In the genomic region with DNA sequence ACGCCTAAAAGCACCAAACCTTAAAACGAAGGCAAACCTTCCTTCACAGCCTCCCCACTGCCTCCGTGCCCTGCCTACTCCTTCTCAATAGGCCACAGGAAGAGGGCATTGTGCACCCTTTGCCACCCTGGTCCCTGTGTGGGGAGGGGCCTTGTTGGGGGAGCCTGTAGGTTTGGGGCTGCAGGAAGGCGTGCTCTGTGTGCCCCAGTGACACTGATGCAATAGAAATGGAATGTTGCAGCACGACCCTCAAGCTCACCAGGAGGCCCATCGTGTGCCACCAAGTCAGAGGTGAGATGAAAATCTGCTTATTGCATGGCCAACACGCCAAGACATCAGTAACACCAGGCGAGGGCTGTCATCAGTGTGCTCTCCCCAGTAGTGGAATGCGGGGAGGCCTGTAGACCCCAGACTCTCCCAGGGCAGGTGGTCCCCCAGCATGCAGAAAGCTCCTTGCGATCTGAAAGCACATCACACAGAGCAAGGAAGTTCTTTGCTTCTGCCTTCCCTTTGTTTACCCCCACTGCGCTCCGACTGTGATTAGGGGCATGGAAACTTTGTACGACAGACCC, we compare ENCODE assay signal across 21 cellular contexts.
DNase-seq lines count a peak whose midpoint lies in the region; ATAC-seq, FAIRE-seq and TF ChIP-seq lines count a peak whose summit lies in the region.
"Had no signal": no experiment of that assay in that cellular context is flagged by ENCODE, and none has a peak within 500 bp of the region (broad histone marks: within the 10 kb centered on the region; RNA-seq: fewer than 3 reads in every experiment).

No MANE protein-coding gene starts in this region.

- no peaks in the 10 kb centered on the region for H3K79me2 ChIP-seq in astrocyte (ENCODE audit: insufficient read depth, low read length)

- no peaks in the 10 kb centered on the region for H3K36me3 ChIP-seq in IMR-90 (ENCODE audit: control insufficient read depth, insufficient read depth, low read length)
- H3K36me3 ChIP-seq in astrocyte (ENCODE audit: insufficient read depth, low read length) = no peaks in the 10 kb centered on the region
- no peaks in the 10 kb centered on the region for H3K36me3 ChIP-seq in mesenchymal stem cell (ENCODE audit: control insufficient read depth in 1 of 2, insufficient read depth in 2 of 2, low read depth in 1 of 2, low read length in 2 of 2)
- H3K36me3 ChIP-seq in stomach = no peaks in the 10 kb centered on the region
- no peaks in the 10 kb centered on the region for H3K36me3 ChIP-seq in tibial nerve
- no peaks in the 10 kb centered on the region for H3K36me3 ChIP-seq in right lobe of liver
- H3K36me3 ChIP-seq: BLaER1 treated with 17β-estradiol and CSF1 and Interleukin-3, amounts not matched to agents 10 nM and 100 nM; pancreas had no signal

- no peaks in the 10 kb centered on the region for H3K27me3 ChIP-seq in IMR-90 (ENCODE audit: control insufficient read depth, insufficient read depth, low read length)
- H3K27me3 ChIP-seq in astrocyte (ENCODE audit: insufficient read depth, low read length) = no peaks in the 10 kb centered on the region
- H3K27me3 ChIP-seq in mesenchymal stem cell (ENCODE audit: control insufficient read depth in 1 of 2, insufficient read depth in 1 of 2, low read length in 2 of 2) = peaks cover 0 to 27% of the 10 kb centered on the region in 2 experiments
- H3K27me3 ChIP-seq in stomach = peaks cover 0 to 16% (median 0%) of the 10 kb centered on the region in 3 donors
- no peaks in the 10 kb centered on the region for H3K27me3 ChIP-seq in tibial nerve
- H3K27me3 ChIP-seq in right lobe of liver = peaks cover 0 to 5% of the 10 kb centered on the region in 2 donors
- H3K27me3 ChIP-seq: BLaER1 treated with 17β-estradiol and CSF1 and Interleukin-3, amounts not matched to agents 10 nM and 100 nM; pancreas had no signal

- H3K4me1 ChIP-seq in IMR-90 (ENCODE audit: control insufficient read depth, insufficient read depth, low read length) (peaks cover 14% of the 10 kb centered on the region), astrocyte (ENCODE audit: insufficient read depth, low read length) (peaks cover 33% of the 10 kb centered on the region), mesenchymal stem cell (ENCODE audit: control insufficient read depth, insufficient read depth, low read depth, low read length) (peaks cover 3% of the 10 kb centered on the region), stomach (peaks cover 0 to 11% (median 0%) of the 10 kb centered on the region in 4 donors), tibial nerve (peaks cover 0 to 23% (median 2%) of the 10 kb centered on the region in 4 donors), right lobe of liver (no peaks in the 10 kb centered on the region)
- H3K4me1 ChIP-seq: pancreas had no signal

- H3K4ac ChIP-seq in IMR-90 (ENCODE audit: low read depth, low read length) (peak overlapping the region; percentile 95), mesenchymal stem cell (ENCODE audit: low read depth in 1 of 2, low read length in 2 of 2) (peak overlapping the region in 1 of 2 experiments; percentile 53)

- H3K4me1 Mint-ChIP-seq in astrocyte (ENCODE audit: low read depth, unreplicated experiment) = peaks cover 9% of the 10 kb centered on the region
- H3K4me1 Mint-ChIP-seq: activated CD4-positive, alpha-beta memory T cell treated with anti-CD3 and anti-CD28 coated beads, Interleukin-2, amount 10 ng/mL, durations not matched to agents 7 days and 5 days; activated naive CD8-positive, alpha-beta T cell treated with anti-CD3 and anti-CD28 coated beads for 36 hours had no signal

- TF ChIP-seq EP300 in stomach (IDR thresholded peaks at IDR 0.05) (no peak), tibial nerve (IDR thresholded peaks at IDR 0.05) (no peak)

- no peak for TF ChIP-seq RAD21 in IMR-90 (IDR thresholded peaks at IDR 0.05; ENCODE audit: low read length)

- H3K9me3 ChIP-seq in IMR-90 (ENCODE audit: control insufficient read depth, insufficient read depth, low read length) (no peaks in the 10 kb centered on the region), astrocyte (ENCODE audit: insufficient read depth, low read depth, low read length) (no peaks in the 10 kb centered on the region), mesenchymal stem cell (ENCODE audit: control insufficient read depth, low read length) (no peaks in the 10 kb centered on the region), stomach (no peaks in the 10 kb centered on the region), tibial nerve (no peaks in the 10 kb centered on the region), right lobe of liver (no peaks in the 10 kb centered on the region)
- H3K9me3 ChIP-seq: BLaER1 treated with 17β-estradiol and CSF1 and Interleukin-3, amounts not matched to agents 10 nM and 100 nM; pancreas had no signal

- DNase-seq in IMR-90 (no peak), astrocyte (ENCODE audit: low read depth) (no peak), mesenchymal stem cell (no peak), stomach (no peak), tibial nerve (ENCODE audit: low spot score in 2 of 2) (no peak), right lobe of liver (no peak)
- DNase-seq: activated CD4-positive, alpha-beta memory T cell treated with anti-CD3 and anti-CD28 coated beads, Interleukin-2, amount 10 ng/mL, durations not matched to agents 7 days and 5 days; activated CD4-positive, CD25-positive, alpha-beta regulatory T cell treated with anti-CD3 and anti-CD28 coated beads, Interleukin-2, amount 50 U/mL, for 72 hours; activated naive CD8-positive, alpha-beta T cell treated with anti-CD3 and anti-CD28 coated beads for 36 hours; effector CD4-positive, alpha-beta T cell; left ventricle myocardium superior; NCI-H1105; NCI-H2081; pancreas; SHP77 had no signal

- H3K9ac ChIP-seq in IMR-90 (ENCODE audit: low read depth, low read length) = no peak overlapping the region
- peak overlapping the region; percentile 87 for H3K9ac ChIP-seq in astrocyte (ENCODE audit: low read length)
- H3K9ac ChIP-seq in mesenchymal stem cell (ENCODE audit: low read length) = peak overlapping the region; percentile 89
- H3K9ac ChIP-seq: BLaER1 treated with 17β-estradiol and CSF1 and Interleukin-3, amounts not matched to agents 10 nM and 100 nM had no signal

- peaks cover 3% of the 10 kb centered on the region for H3K9me3 Mint-ChIP-seq in astrocyte (ENCODE audit: unreplicated experiment)
- H3K9me3 Mint-ChIP-seq: activated CD4-positive, alpha-beta memory T cell treated with anti-CD3 and anti-CD28 coated beads, Interleukin-2, amount 10 ng/mL, durations not matched to agents 7 days and 5 days; activated naive CD8-positive, alpha-beta T cell treated with anti-CD3 and anti-CD28 coated beads for 36 hours had no signal

- no TSS peak for BruUV-seq in IMR-90 (replicated peaks; lab: Mats Ljungman, UMichigan)

- WGBS in IMR-90 (ENCODE audit: extremely low coverage in 2 of 2, insufficient read length in 1 of 2), 2 experiments = 100% methylated on average over 2 of the region's 13 CpGs; no CpG with 5 or more reads in 1 of the 2 experiments
- 83% methylated on average over 12 of the region's 13 CpGs for WGBS in mesenchymal stem cell
- WGBS in stomach, 5 donors = 71 to 79% (median 75%) methylated on average over 12 to 13 of the region's 13 CpGs
- 74 to 75% methylated on average over 13 of the region's 13 CpGs for whole genome bisulfite sequencing in tibial nerve, 2 donors
- WGBS in right lobe of liver (ENCODE audit: insufficient coverage, low coverage, low lambda C conversion rate, missing lambda C conversion rate) = 57% methylated on average over 7 of the region's 13 CpGs

- H2BK12ac ChIP-seq in mesenchymal stem cell (ENCODE audit: low read length in 2 of 2) = peak overlapping the region; percentile 1 to 86

- H3K56ac ChIP-seq in IMR-90 (ENCODE audit: extremely low read depth, insufficient read depth, low read length) = 0 out of 2 replicates have a peak overlapping the region, but pooled peaks have one; percentile 38

- H3K18ac ChIP-seq in IMR-90 (ENCODE audit: low read depth, low read length) = peak overlapping the region; percentile 42; the same call in 1 of the 2 replicates
- peak overlapping the region in 1 of 2 experiments; percentile 48 for H3K18ac ChIP-seq in mesenchymal stem cell (ENCODE audit: low read depth in 1 of 2, low read length in 2 of 2)

- H3K27me3 Mint-ChIP-seq in astrocyte (ENCODE audit: low read depth, unreplicated experiment) = peaks cover 19% of the 10 kb centered on the region
- H3K27me3 Mint-ChIP-seq: activated CD4-positive, alpha-beta memory T cell treated with anti-CD3 and anti-CD28 coated beads, Interleukin-2, amount 10 ng/mL, durations not matched to agents 7 days and 5 days; activated naive CD8-positive, alpha-beta T cell treated with anti-CD3 and anti-CD28 coated beads for 36 hours had no signal

- H3K4me3 ChIP-seq in IMR-90 (ENCODE audit: insufficient read depth, low read depth, low read length) (no peak overlapping the region), astrocyte (ENCODE audit: insufficient read depth, low read depth, low read length) (peak overlapping the region; percentile 41), mesenchymal stem cell (ENCODE audit: insufficient read depth in 1 of 2, low read depth in 1 of 2, low read length in 2 of 2) (peak overlapping the region in 1 of 2 experiments; percentile 28), stomach (no peak overlapping the region), tibial nerve (no peak overlapping the region), right lobe of liver (no peak overlapping the region)
- H3K4me3 ChIP-seq: BLaER1 treated with 17β-estradiol and CSF1 and Interleukin-3, amounts not matched to agents 10 nM and 100 nM; GM12878; pancreas had no signal

- H3K14ac ChIP-seq in IMR-90 (replicated peaks; ENCODE audit: low read depth, low read length) (peak overlapping the region; percentile 92), mesenchymal stem cell (ENCODE audit: low read length in 2 of 2) (peak overlapping the region in 1 of 2 experiments; percentile 97)

- H3K27ac ChIP-seq in IMR-90 (ENCODE audit: insufficient read depth, low read length) (peak overlapping the region; percentile 10), astrocyte (ENCODE audit: low read depth, low read length) (peak overlapping the region; percentile 96), mesenchymal stem cell (ENCODE audit: low read length, poor library complexity, severe bottlenecking) (no peak overlapping the region), stomach (peak overlapping the region in 4 of 5 donors; percentile 64 to 73 (median 70)), tibial nerve (peak overlapping the region in 2 of 4 donors; percentile 49 to 66), right lobe of liver (no peak overlapping the region)
- H3K27ac ChIP-seq: BLaER1 treated with 17β-estradiol and CSF1 and Interleukin-3, amounts not matched to agents 10 nM and 100 nM had no signal

- H4K5ac ChIP-seq in IMR-90 (ENCODE audit: low read depth, low read length) = peak overlapping the region; percentile 12; the same call in 1 of the 2 replicates

- H3K9me1 ChIP-seq in IMR-90 (ENCODE audit: insufficient read depth, low read length) = peaks cover 32% of the 10 kb centered on the region

- CTCF ChIA-PET in IMR-90 (lab: Yijun Ruan, JAX) = interaction anchor here (1.7 kb wide), 1 partner anchor 17 kb away, joined by 6 read pairs; no protein-coding TSS in a partner anchor

- TF ChIP-seq CTCF in IMR-90 (conservative IDR thresholded peaks at IDR 0.05; ENCODE audit: low read depth, low read length) = no peak
- no peak for TF ChIP-seq CTCF in astrocyte (IDR thresholded peaks at IDR 0.05; ENCODE audit: insufficient read depth, low read depth, low read length)
- TF ChIP-seq CTCF in stomach (IDR thresholded peaks at IDR 0.05) = no peak
- TF ChIP-seq CTCF in tibial nerve (IDR thresholded peaks at IDR 0.05) = no peak
- no peak for TF ChIP-seq CTCF in right lobe of liver (IDR thresholded peaks at IDR 0.05)

- peak overlapping the region; percentile 87 for H2AFZ ChIP-seq in IMR-90 (replicated peaks; ENCODE audit: low read length, poor library complexity)
- peak overlapping the region; percentile 61 for H2AFZ ChIP-seq in astrocyte (ENCODE audit: low read depth, low read length)
- H2AFZ ChIP-seq in mesenchymal stem cell (ENCODE audit: low read depth, low read length) = peak overlapping the region; percentile 11

- no peak for FAIRE-seq in astrocyte (lab: Jason Lieb, UNC)
- FAIRE-seq: frontal cortex, GM12878, islet of Langerhans, pancreas had no signal

- H4K8ac ChIP-seq in IMR-90 (ENCODE audit: low read depth in 2 of 2, low read length in 2 of 2) = peak overlapping the region; percentile 15 to 43; a peak in 3 of 4 replicates
- no peak overlapping the region for H4K8ac ChIP-seq in mesenchymal stem cell (ENCODE audit: low read length)

- TF ChIP-seq POLR2A in IMR-90 (IDR thresholded peaks at IDR 0.05; ENCODE audit: low read depth, low read length) (no peak), stomach (IDR thresholded peaks at IDR 0.05) (no peak), tibial nerve (IDR thresholded peaks at IDR 0.05) (no peak), right lobe of liver (IDR thresholded peaks at IDR 0.05) (no peak)

- no peak overlapping the region for H3K27ac Mint-ChIP-seq in astrocyte (ENCODE audit: unreplicated experiment)
- H3K27ac Mint-ChIP-seq: activated CD4-positive, alpha-beta memory T cell treated with anti-CD3 and anti-CD28 coated beads, Interleukin-2, amount 10 ng/mL, durations not matched to agents 7 days and 5 days; activated naive CD8-positive, alpha-beta T cell treated with anti-CD3 and anti-CD28 coated beads for 36 hours had no signal

- H2BK120ac ChIP-seq in IMR-90 (ENCODE audit: low read depth, low read length) = peak overlapping the region; percentile 97
- no peak overlapping the region for H2BK120ac ChIP-seq in mesenchymal stem cell (ENCODE audit: low read depth, low read length)

- H3K23ac ChIP-seq in IMR-90 (ENCODE audit: low read depth, low read length) (peak overlapping the region; percentile 94), mesenchymal stem cell (ENCODE audit: low read length in 2 of 2) (no peak overlapping the region)

- H2BK5ac ChIP-seq in IMR-90 (ENCODE audit: low read depth, low read length, poor library complexity, severe bottlenecking) = peak overlapping the region; percentile 40
- no peak overlapping the region for H2BK5ac ChIP-seq in mesenchymal stem cell (ENCODE audit: low read depth, low read length, poor library complexity, severe bottlenecking)

- no peak overlapping the region for H3K4me3 Mint-ChIP-seq in astrocyte (ENCODE audit: unreplicated experiment)
- H3K4me3 Mint-ChIP-seq: activated CD4-positive, alpha-beta memory T cell treated with anti-CD3 and anti-CD28 coated beads, Interleukin-2, amount 10 ng/mL, durations not matched to agents 7 days and 5 days; activated naive CD8-positive, alpha-beta T cell treated with anti-CD3 and anti-CD28 coated beads for 36 hours had no signal

- intact Hi-C loops in IMR-90 (cut with micrococcal nuclease) = no loop called here
- intact Hi-C loops in stomach (cut with DNase I; ENCODE audit: low total_unique reads) = loop anchor here (10.0 kb wide), 1 partner anchor 126 kb away; no protein-coding TSS in a partner anchor
- intact Hi-C loops in right lobe of liver (cut with DNase I) = no loop called here

- peak overlapping the region; percentile 89 for H2AK5ac ChIP-seq in IMR-90 (ENCODE audit: low read depth, low read length)
- H2AK5ac ChIP-seq in mesenchymal stem cell (ENCODE audit: low read length, severe bottlenecking) = no peak overlapping the region

- no peaks in the 10 kb centered on the region for H3K79me1 ChIP-seq in IMR-90 (ENCODE audit: low read depth in 1 of 2, low read length in 2 of 2)
- no peaks in the 10 kb centered on the region for H3K79me1 ChIP-seq in mesenchymal stem cell (replicated peaks; ENCODE audit: low read length, poor library complexity, severe bottlenecking)

- ATAC-seq in IMR-90 (ENCODE audit: low read depth) (no peak), HG02938 (IDR thresholded peaks at IDR 0.05; ENCODE audit: unreplicated experiment) (no peak), GM21423 (IDR thresholded peaks at IDR 0.05; ENCODE audit: unreplicated experiment) (no peak), right lobe of liver (no peak)
- ATAC-seq: GM12878 had no signal

- peak overlapping the region; percentile 92; the same call in 2 of the 3 replicates for H2BK15ac ChIP-seq in IMR-90 (ENCODE audit: low read depth, low read length)
- H2BK15ac ChIP-seq in mesenchymal stem cell (ENCODE audit: low read depth, poor library complexity, severe bottlenecking) = no peak overlapping the region

- H4K20me1 ChIP-seq in IMR-90 (ENCODE audit: insufficient read depth, low read length) (no peaks in the 10 kb centered on the region), astrocyte (ENCODE audit: insufficient read depth, low read length) (no peaks in the 10 kb centered on the region)

- in situ Hi-C loops in IMR-90 (cut with MboI; ENCODE audit: low sequenced_read_pairs) = no loop called here

- dilution Hi-C loops in IMR-90 (cut with HindIII; ENCODE audit: low sequenced_read_pairs, unreplicated experiment) = no loop called here

- H4K91ac ChIP-seq in IMR-90 (ENCODE audit: insufficient read depth, low read depth, low read length) (peak overlapping the region; percentile 94), mesenchymal stem cell (ENCODE audit: low read length) (peak overlapping the region; percentile 78)

- H3K4me2 ChIP-seq in IMR-90 (ENCODE audit: low read depth, low read length) (no peak overlapping the region), astrocyte (ENCODE audit: low read length) (peak overlapping the region; percentile 83), mesenchymal stem cell (ENCODE audit: low read length, poor library complexity, severe bottlenecking) (no peak overlapping the region)
- H3K4me2 ChIP-seq: BLaER1 treated with 17β-estradiol and CSF1 and Interleukin-3, amounts not matched to agents 10 nM and 100 nM had no signal

- peaks cover 2% of the 10 kb centered on the region for H3K36me3 Mint-ChIP-seq in astrocyte (ENCODE audit: low read depth, unreplicated experiment)
- H3K36me3 Mint-ChIP-seq: activated naive CD8-positive, alpha-beta T cell treated with anti-CD3 and anti-CD28 coated beads for 36 hours had no signal

- peak overlapping the region; percentile 96 for H2BK20ac ChIP-seq in IMR-90 (ENCODE audit: low read depth, low read length)

- POLR2A ChIA-PET in IMR-90 (lab: Charles Lee; ENCODE audit: unreplicated experiment) = no interaction called here

- H2AK9ac ChIP-seq in IMR-90 (replicated peaks; ENCODE audit: low read depth, low read length, poor library complexity) = peak overlapping the region; percentile 56

Comparison
In these comparisons a context has a peak if more than half of its experiments do, and no peak if none do; other contexts are left out.
1. H2AFZ ChIP-seq: peak in every context shown above with its lines; median percentile 87 in IMR-90; 61 in astrocyte; 11 in mesenchymal stem cell.
2. H3K27ac ChIP-seq: peak in IMR-90 (single experiment), astrocyte (single experiment) and stomach (4 of 5); none in mesenchymal stem cell (single experiment) and right lobe of liver (0 of 3).